ENCODE assay signal across 21 cellular contexts in genomic region chr18:36692331-36692730, GRCh38.
DNase-seq lines count a peak whose midpoint lies in the region; ATAC-seq and TF ChIP-seq lines count a peak whose summit lies in the region.
"Had no signal": no experiment of that assay in that cellular context is flagged by ENCODE, and none has a peak within 500 bp of the region (broad histone marks: within the 10 kb centered on the region; RNA-seq: fewer than 3 reads in every experiment).

No MANE protein-coding gene starts in this region.

- no peaks in the 10 kb centered on the region for H3K9me3 Mint-ChIP-seq in activated CD8-positive, alpha-beta T cell treated with anti-CD3 and anti-CD28 coated beads for 36 hours
- H3K9me3 Mint-ChIP-seq: naive thymus-derived CD4-positive, alpha-beta T cell; stimulated activated naive CD8-positive, alpha-beta T cell treated with anti-CD3 and anti-CD28 coated beads, Interleukin-15, Interleukin-2, amounts not matched to agents 100 ng/mL and 50 ng/mL, for 24 hours had no signal

- intact Hi-C loops in activated CD8-positive, alpha-beta T cell treated with anti-CD3 and anti-CD28 coated beads for 36 hours (cut with micrococcal nuclease), result no loop called here

- H3K27ac Mint-ChIP-seq in activated CD8-positive, alpha-beta T cell treated with anti-CD3 and anti-CD28 coated beads for 36 hours, result no peak overlapping the region
- H3K27ac Mint-ChIP-seq: naive thymus-derived CD4-positive, alpha-beta T cell; stimulated activated naive CD8-positive, alpha-beta T cell treated with anti-CD3 and anti-CD28 coated beads, Interleukin-15, Interleukin-2, amounts not matched to agents 100 ng/mL and 50 ng/mL, for 24 hours; T-helper 17 cell had no signal

- TF ChIP-seq CTCF in HFF-Myc (IDR thresholded peaks at IDR 0.05; ENCODE audit: low read depth, low read length, missing control alignments) (no peak), astrocyte of the spinal cord (IDR thresholded peaks at IDR 0.05; ENCODE audit: low read depth, low read length) (no peak)
- no peak for TF ChIP-seq CTCF in activated CD8-positive, alpha-beta T cell treated with anti-CD3 and anti-CD28 coated beads for 36 hours (IDR thresholded peaks at IDR 0.05)

- peak; percentile 80 for DNase-seq in AG08395 (ENCODE audit: low spot score)
- DNase-seq in HFF-Myc (ENCODE audit: extremely low read depth, low read depth), result peak; percentile 88
- DNase-seq in astrocyte of the spinal cord (ENCODE audit: low read depth, low spot score), result peak; percentile 68
- peak; percentile 25 for DNase-seq in iris pigment epithelial cell (ENCODE audit: low read depth)
- no peak for DNase-seq in activated gamma-delta T cell treated with Interleukin-2 at 50 U/mL for 16 hours
- DNase-seq in T1000 (lab: John Stamatoyannopoulos, UW), result no peak
- no peak for DNase-seq in activated CD8-positive, alpha-beta T cell treated with anti-CD3 and anti-CD28 coated beads for 36 hours
- DNase-seq in inferior parietal cortex (ENCODE audit: extremely low spot score), result no peak
- DNase-seq: activated CD4-positive, alpha-beta T cell treated with anti-CD3 and anti-CD28 coated beads for 1 hour; activated CD8-positive, alpha-beta memory T cell treated with anti-CD3 and anti-CD28 coated beads, Interleukin-2, amount 50 U/mL, for 48 hours; activated naive CD4-positive, alpha-beta T cell treated with Interleukin-2 at 50 U/mL for 16 hours; effector CD4-positive, alpha-beta T cell; lower lobe of right lung; naive thymus-derived CD4-positive, alpha-beta T cell; NCI-H1694 treated with DMSO at 0.1 percent for 48 hours; NCI-H446 treated with DMSO at 0.1 percent for 48 hours; T-helper 17 cell; uterus had no signal

- ATAC-seq in activated CD8-positive, alpha-beta T cell treated with anti-CD3 and anti-CD28 coated beads for 36 hours, result no peak
- ATAC-seq: naive thymus-derived CD4-positive, alpha-beta T cell; Right ventricle myocardium inferior; T-helper 17 cell had no signal

- in situ Hi-C loops in astrocyte of the spinal cord (cut with HindIII; ENCODE audit: low sequenced_read_pairs), result no loop called here

- CTCF ChIA-PET in activated CD8-positive, alpha-beta T cell treated with anti-CD3 and anti-CD28 coated beads for 36 hours (lab: Charles Lee), result no interaction called here

- H3K4me1 Mint-ChIP-seq in activated CD8-positive, alpha-beta T cell treated with anti-CD3 and anti-CD28 coated beads for 36 hours (ENCODE audit: low read depth), result no peaks in the 10 kb centered on the region
- H3K4me1 Mint-ChIP-seq: naive thymus-derived CD4-positive, alpha-beta T cell had no signal

- H3K4me3 Mint-ChIP-seq in activated CD8-positive, alpha-beta T cell treated with anti-CD3 and anti-CD28 coated beads for 36 hours, result no peak overlapping the region
- H3K4me3 Mint-ChIP-seq: naive thymus-derived CD4-positive, alpha-beta T cell; stimulated activated naive CD8-positive, alpha-beta T cell treated with anti-CD3 and anti-CD28 coated beads, Interleukin-15, Interleukin-2, amounts not matched to agents 100 ng/mL and 50 ng/mL, for 24 hours; T-helper 17 cell had no signal

- H3K4me3 ChIP-seq in HFF-Myc (replicated peaks; ENCODE audit: low read depth, low read length) (peak overlapping the region; percentile 59), astrocyte of the spinal cord (ENCODE audit: low read depth, low read length) (no peak overlapping the region)
- H3K4me3 ChIP-seq: cardiac muscle cell, lower lobe of right lung, uterus had no signal

- H3K36me3 Mint-ChIP-seq in activated CD8-positive, alpha-beta T cell treated with anti-CD3 and anti-CD28 coated beads for 36 hours (ENCODE audit: low read depth), result no peaks in the 10 kb centered on the region
- H3K36me3 Mint-ChIP-seq: naive thymus-derived CD4-positive, alpha-beta T cell had no signal

- peaks cover 3% of the 10 kb centered on the region for H3K27me3 Mint-ChIP-seq in activated CD8-positive, alpha-beta T cell treated with anti-CD3 and anti-CD28 coated beads for 36 hours
- H3K27me3 Mint-ChIP-seq: stimulated activated naive CD8-positive, alpha-beta T cell treated with anti-CD3 and anti-CD28 coated beads, Interleukin-15, Interleukin-2, amounts not matched to agents 100 ng/mL and 50 ng/mL, for 24 hours had no signal

- POLR2A ChIA-PET in activated CD8-positive, alpha-beta T cell treated with anti-CD3 and anti-CD28 coated beads for 36 hours (lab: Charles Lee), result no interaction called here

Comparison
In these comparisons a context has a peak if more than half of its experiments do, and no peak if none do; other contexts are left out.
1. DNase-seq: peak in AG08395 (single experiment), HFF-Myc (single experiment), astrocyte of the spinal cord (single experiment) and iris pigment epithelial cell (single experiment); none in activated gamma-delta T cell treated with Interleukin-2 at 50 U/mL for 16 hours (single experiment), T1000 (single experiment), activated CD8-positive, alpha-beta T cell treated with anti-CD3 and anti-CD28 coated beads for 36 hours (single experiment) and inferior parietal cortex (single experiment).